Comparison of ENCODE assay signal across 8 cellular contexts in the genomic region with DNA sequence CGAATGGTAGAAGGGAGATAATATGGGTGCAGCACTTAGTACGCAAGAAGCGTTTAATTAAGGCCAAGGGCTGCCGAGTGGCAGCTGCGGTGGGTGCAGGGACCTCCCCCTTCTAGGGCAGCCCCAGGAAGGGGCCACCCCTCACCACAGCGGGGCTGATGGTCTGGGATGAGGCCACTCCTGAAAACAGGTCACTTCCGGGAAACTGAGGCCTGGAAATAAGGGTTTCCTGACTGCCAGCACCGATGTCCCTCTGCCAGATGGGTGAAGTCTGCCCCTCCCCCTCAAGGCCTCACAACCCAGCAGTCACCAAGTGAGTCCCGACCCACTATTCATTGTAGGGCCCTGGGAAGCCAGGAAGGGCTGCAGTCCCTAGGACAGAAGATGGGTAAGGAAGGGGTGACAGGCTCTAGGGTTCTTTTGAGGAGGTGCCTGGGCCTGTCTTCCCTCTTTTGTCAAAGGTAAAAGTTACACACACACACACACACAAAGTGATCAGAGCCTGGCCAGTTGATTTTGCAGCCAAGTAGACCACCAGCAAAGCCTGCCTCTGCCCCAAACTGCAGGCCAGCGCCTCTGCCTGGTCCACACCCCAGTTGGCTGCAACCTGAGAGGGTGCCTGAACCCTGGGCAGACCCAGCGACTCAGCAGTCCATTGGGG. TPM values are rescaled to one million over a fixed set of nuclear protein-coding genes. Genes with fewer than 3 reads are reported as not detected.
DNase-seq lines count a peak whose midpoint lies in the region; ATAC-seq, FAIRE-seq and TF ChIP-seq lines count a peak whose summit lies in the region.

No MANE protein-coding gene starts in this region.

- TF ChIP-seq CTCF in GM12864 (IDR thresholded peaks at IDR 0.05; ENCODE audit: low read depth, low read length, missing control alignments) (no peak), fibroblast of the aortic adventitia (IDR thresholded peaks at IDR 0.05; ENCODE audit: insufficient read depth, low read length) (no peak), retinal pigment epithelial cell (conservative IDR thresholded peaks at IDR 0.05; ENCODE audit: low read depth, low read length) (no peak)

- no peaks in the 10 kb centered on the region for H3K27me3 Mint-ChIP-seq in T-helper 2 cell treated with Interferon-gamma antibody and Interleukin-4, amounts not matched to agents 5 μg/mL and 100 μg/mL, for 36 hours (ENCODE audit: low read depth)

- peaks cover 43% of the 10 kb centered on the region for H3K36me3 Mint-ChIP-seq in T-helper 2 cell treated with Interferon-gamma antibody and Interleukin-4, amounts not matched to agents 5 μg/mL and 100 μg/mL, for 36 hours (ENCODE audit: low read depth)

- H3K4me3 ChIP-seq in GM12864 (ENCODE audit: low read depth, low read length) = peak overlapping the region; percentile 34
- peak overlapping the region; percentile 38 for H3K4me3 ChIP-seq in fibroblast of the aortic adventitia (ENCODE audit: low read depth, low read length)
- peak overlapping the region; percentile 24 for H3K4me3 ChIP-seq in retinal pigment epithelial cell (ENCODE audit: low read length)

- H3K27ac Mint-ChIP-seq in T-helper 2 cell treated with Interferon-gamma antibody and Interleukin-4, amounts not matched to agents 5 μg/mL and 100 μg/mL, for 36 hours = peak overlapping the region; percentile 88

- no peaks in the 10 kb centered on the region for H3K9me3 Mint-ChIP-seq in T-helper 2 cell treated with Interferon-gamma antibody and Interleukin-4, amounts not matched to agents 5 μg/mL and 100 μg/mL, for 36 hours

- ATAC-seq in HG02759 (IDR thresholded peaks at IDR 0.05; ENCODE audit: unreplicated experiment) (peak; percentile 12), GM21423 (IDR thresholded peaks at IDR 0.05; ENCODE audit: unreplicated experiment) (no peak), HG03571 (IDR thresholded peaks at IDR 0.05; ENCODE audit: unreplicated experiment) (no peak)

- H3K4me3 Mint-ChIP-seq in T-helper 2 cell treated with Interferon-gamma antibody and Interleukin-4, amounts not matched to agents 5 μg/mL and 100 μg/mL, for 36 hours = peak overlapping the region; percentile 78

- no peak for FAIRE-seq in HTR-8/SVneo (lab: Jason Lieb, UNC)

- peaks cover 65% of the 10 kb centered on the region for H3K4me1 Mint-ChIP-seq in T-helper 2 cell treated with Interferon-gamma antibody and Interleukin-4, amounts not matched to agents 5 μg/mL and 100 μg/mL, for 36 hours (ENCODE audit: low read depth)

- DNase-seq in GM12864 (ENCODE audit: low read depth) (no peak), fibroblast of the aortic adventitia (ENCODE audit: low read depth) (no peak), retinal pigment epithelial cell (ENCODE audit: low read depth) (no peak), HTR-8/SVneo (ENCODE audit: insufficient read length, low spot score) (no peak)
- no peak for DNase-seq in T-helper 2 cell treated with Interferon-gamma antibody and Interleukin-4, amounts not matched to agents 5 μg/mL and 100 μg/mL, for 36 hours (ENCODE audit: low spot score)

RNA-seq across cellular contexts. Expression of gene SREBF1, which starts 12.5 kb away (rescaled TPM):
- total RNA-seq in fibroblast of the aortic adventitia (ENCODE audit: low replicate concordance) = 48.7 and 82.1 TPM in 2 replicates
